ENCODE assay signal across 21 cellular contexts in genomic region chrX:45022144-45022543, GRCh38.
"Had no signal": no experiment of that assay in that cellular context is flagged by ENCODE, and none has a peak within 500 bp of the region (broad histone marks: within the 10 kb centered on the region; RNA-seq: fewer than 3 reads in every experiment).

No MANE protein-coding gene starts in this region.

- H3K27me3 ChIP-seq: MG63, SJSA1 had no signal

- H3K9me3 ChIP-seq: MG63, SJSA1 had no signal

- H3K36me3 ChIP-seq: MG63, SJSA1 had no signal

- DNase-seq: Karpas-422, KG1, MG63, NCI-H1092, NCI-H1105 treated with DMSO at 0.1 percent for 48 hours, NCI-H1417 treated with DMSO at 0.1 percent for 48 hours, NCI-H146, NCI-H1694 treated with DMSO at 0.1 percent for 48 hours, NCI-H1930, NCI-H2081, NCI-H2107, NCI-H2227 treated with DMSO at 0.1 percent for 48 hours, NCI-H524, NCI-H526 treated with DMSO at 0.1 percent for 48 hours, NCI-H748 treated with DMSO at 0.1 percent for 48 hours, Right ventricle myocardium superior, RPMI8226, SIG-M5 had no signal

- H3K27ac ChIP-seq: SJSA1, SK-N-MC had no signal

- FAIRE-seq: RCC 7860 had no signal

- H3K4me1 ChIP-seq: SJSA1 had no signal

- H3K4me3 ChIP-seq: MG63, SJSA1, SK-N-MC had no signal
